In the genomic region with DNA sequence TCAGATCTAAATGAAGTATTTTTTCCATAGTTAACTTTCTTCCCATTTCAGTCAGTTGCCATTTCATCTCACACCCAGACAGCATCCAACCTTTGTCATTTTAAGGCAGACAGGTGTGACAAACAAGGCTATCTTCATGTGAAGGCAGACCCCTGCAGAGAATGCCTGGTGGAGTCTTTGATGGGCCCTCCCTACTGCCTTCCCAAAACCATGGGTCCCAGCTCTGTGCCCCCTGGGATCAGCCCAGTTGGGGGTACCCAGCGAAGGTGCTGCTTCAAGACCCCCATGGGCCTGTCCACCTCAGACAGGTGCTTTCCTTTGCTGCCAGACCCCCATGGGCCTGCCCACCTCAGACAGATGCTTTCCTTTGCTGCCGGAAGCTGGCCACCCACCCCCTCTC, we compare ENCODE assay signal across 18 cellular contexts. TPM values are rescaled to one million over a fixed set of nuclear protein-coding genes. Genes with fewer than 3 reads are reported as not detected.
DNase-seq lines count a peak whose midpoint lies in the region; ATAC-seq and TF ChIP-seq lines count a peak whose summit lies in the region.
"Had no signal": no experiment of that assay in that cellular context is flagged by ENCODE, and none has a peak within 500 bp of the region (broad histone marks: within the 10 kb centered on the region; RNA-seq: fewer than 3 reads in every experiment).

No MANE protein-coding gene starts in this region.

- ATAC-seq in left cardiac atrium = no peak
- no peak for ATAC-seq in Panc1
- ATAC-seq in naive thymus-derived CD8-positive, alpha-beta T cell = no peak
- ATAC-seq in HG03045 (IDR thresholded peaks at IDR 0.05; ENCODE audit: unreplicated experiment) = no peak
- ATAC-seq in HG03442 (IDR thresholded peaks at IDR 0.05; ENCODE audit: unreplicated experiment) = no peak
- ATAC-seq: CD8-positive, alpha-beta T cell had no signal

- in situ Hi-C loops in Panc1 (cut with HindIII; ENCODE audit: low pct_unique_long_range_greater_than_20kb, low sequenced_read_pairs) = no loop called here

- H3K4me3 ChIP-seq in cardiac muscle cell = no peak overlapping the region
- no peak overlapping the region for H3K4me3 ChIP-seq in Panc1 (ENCODE audit: low read depth in 2 of 2, low read length in 2 of 2)
- H3K4me3 ChIP-seq: BLaER1 treated with 17β-estradiol and CSF1 and Interleukin-3, amounts not matched to agents 10 nM and 100 nM; HAP-1 had no signal

- CTCF ChIA-PET in Panc1 (lab: Charles Lee) = interaction anchor here (1.1 kb wide), 1 partner anchor 36 kb away, joined by 3 read pairs; no protein-coding TSS in a partner anchor

- no peaks in the 10 kb centered on the region for H3K27me3 ChIP-seq in cardiac muscle cell
- no peaks in the 10 kb centered on the region for H3K27me3 ChIP-seq in Panc1 (ENCODE audit: control insufficient read depth, insufficient read depth, low read length)
- H3K27me3 ChIP-seq: BLaER1 treated with 17β-estradiol and CSF1 and Interleukin-3, amounts not matched to agents 10 nM and 100 nM had no signal

- H3K4me1 ChIP-seq in cardiac muscle cell (ENCODE audit: low read depth) (peaks cover 6% of the 10 kb centered on the region), Panc1 (ENCODE audit: control insufficient read depth, insufficient read depth, low read length) (peaks cover 19% of the 10 kb centered on the region)

- peaks cover 0 to 2% (median 0%) of the 10 kb centered on the region in 3 donors for H3K36me3 Mint-ChIP-seq in naive thymus-derived CD8-positive, alpha-beta T cell
- peaks cover 12% of the 10 kb centered on the region for H3K36me3 Mint-ChIP-seq in type B pancreatic cell
- H3K36me3 Mint-ChIP-seq: CD8-positive, alpha-beta T cell had no signal

- peak overlapping the region; percentile 38 for H3K27ac ChIP-seq in cardiac muscle cell
- H3K27ac ChIP-seq in Panc1 (ENCODE audit: low read length) = peak overlapping the region; percentile 0; the same call in 1 of the 2 replicates
- H3K27ac ChIP-seq: BLaER1 treated with 17β-estradiol and CSF1 and Interleukin-3, amounts not matched to agents 10 nM and 100 nM had no signal

- peaks cover 6 to 35% (median 24%) of the 10 kb centered on the region in 4 donors for H3K4me1 Mint-ChIP-seq in naive thymus-derived CD8-positive, alpha-beta T cell
- H3K4me1 Mint-ChIP-seq in type B pancreatic cell (ENCODE audit: unreplicated experiment) = peaks cover 53% of the 10 kb centered on the region

- no TSS peak for BruUV-seq in Panc1 (replicated peaks; lab: Mats Ljungman, UMichigan)

- H3K9me3 Mint-ChIP-seq in naive thymus-derived CD8-positive, alpha-beta T cell = no peaks in the 10 kb centered on the region
- H3K9me3 Mint-ChIP-seq in type B pancreatic cell = no peaks in the 10 kb centered on the region
- H3K9me3 Mint-ChIP-seq: CD8-positive, alpha-beta T cell had no signal

- intact Hi-C loops in left cardiac atrium (cut with DNase I) (no loop called here), Panc1 (cut with micrococcal nuclease; ENCODE audit: unreplicated experiment) (no loop called here)

- POLR2A ChIA-PET in Panc1 (lab: Charles Lee) = interaction anchor here (2.3 kb wide), 1 partner anchor 28 kb away, joined by 14 read pairs; the partner anchor contains the start of gene ID1
- POLR2A ChIA-PET in naive thymus-derived CD8-positive, alpha-beta T cell (lab: Charles Lee) = interaction anchor here (1.1 kb wide), 1 partner anchor 20 kb away, joined by 4 read pairs; no protein-coding TSS in a partner anchor

- peak overlapping the region in 5 of 10 donors; percentile 6 to 59 (median 9) for H3K4me3 Mint-ChIP-seq in naive thymus-derived CD8-positive, alpha-beta T cell
- no peak overlapping the region for H3K4me3 Mint-ChIP-seq in type B pancreatic cell

- H3K27ac Mint-ChIP-seq in naive thymus-derived CD8-positive, alpha-beta T cell = peak overlapping the region in 6 of 10 donors; percentile 46 to 94 (median 76)
- H3K27ac Mint-ChIP-seq in type B pancreatic cell = peak overlapping the region; percentile 81

- H3K36me3 ChIP-seq in cardiac muscle cell (no peaks in the 10 kb centered on the region), Panc1 (ENCODE audit: control insufficient read depth, insufficient read depth, low read length) (no peaks in the 10 kb centered on the region)
- H3K36me3 ChIP-seq: BLaER1 treated with 17β-estradiol and CSF1 and Interleukin-3, amounts not matched to agents 10 nM and 100 nM; HAP-1 had no signal

- no peaks in the 10 kb centered on the region for H3K27me3 Mint-ChIP-seq in naive thymus-derived CD8-positive, alpha-beta T cell
- no peaks in the 10 kb centered on the region for H3K27me3 Mint-ChIP-seq in type B pancreatic cell

- DNase-seq in cardiac muscle cell (ENCODE audit: low read depth in 1 of 2, low spot score in 1 of 2) (no peak), left cardiac atrium (no peak), Panc1 (ENCODE audit: low read depth, low spot score) (no peak), type B pancreatic cell (ENCODE audit: extremely low spot score, unreplicated experiment) (no peak), COR-L47 (lab: John Stamatoyannopoulos, UW) (no peak)
- no peak for DNase-seq in naive thymus-derived CD8-positive, alpha-beta T cell
- DNase-seq: CD8-positive, alpha-beta T cell; DMS79 treated with DMSO at 0.1 percent for 48 hours; KG1; NCI-H1930; NCI-H345; NCI-H524 treated with DMSO at 0.1 percent for 48 hours; Right ventricle myocardium superior; SW 1271 had no signal

- TF ChIP-seq CTCF in cardiac muscle cell (IDR thresholded peaks at IDR 0.05; ENCODE audit: low read depth, low read length) = no peak
- TF ChIP-seq CTCF in Panc1 (IDR thresholded peaks at IDR 0.05) = no peak
- TF ChIP-seq CTCF in type B pancreatic cell (conservative IDR thresholded peaks at IDR 0.05) = no peak

- H3K9me3 ChIP-seq in cardiac muscle cell (ENCODE audit: low read depth) (no peaks in the 10 kb centered on the region), Panc1 (ENCODE audit: control insufficient read depth, insufficient read depth, low read depth, low read length) (no peaks in the 10 kb centered on the region)
- H3K9me3 ChIP-seq: HAP-1 had no signal

RNA-seq across cellular contexts. Expression of gene ID1, which starts 28.3 kb away (rescaled TPM):
- total RNA-seq in cardiac muscle cell (596 and 766 TPM in 2 replicates), left cardiac atrium (100 to 1,000 TPM; 103 to 222 TPM), Panc1 (2021; ENCODE audit: unreplicated experiment) (152 TPM), type B pancreatic cell (ENCODE audit: low replicate concordance) (472 and 516 TPM in 2 replicates)
- polyA plus RNA-seq in cardiac muscle cell = 152 and 223 TPM in 2 replicates
- polyA plus RNA-seq in Panc1 (2012; ENCODE audit: insufficient read length) = 185 TPM
- 1 to 10 TPM in 1 of 2 experiments, under 1 TPM in 1; 0.88 to 1.3 TPM for total RNA-seq in naive thymus-derived CD8-positive, alpha-beta T cell
- under 1 TPM; 0.29 to 0.87 (median 0.51) TPM for polyA plus RNA-seq in naive thymus-derived CD8-positive, alpha-beta T cell

Comparison
In these comparisons a context has a peak if more than half of its experiments do, and no peak if none do; other contexts are left out.
1. RNA of gene ID1, which starts 28.3 kb away (total RNA-seq): 596 to 766 TPM in cardiac muscle cell, 472 to 516 TPM in type B pancreatic cell, 103 to 222 TPM in left cardiac atrium and 152 TPM in Panc1 (single experiment); 0.88 to 1.3 TPM in naive thymus-derived CD8-positive, alpha-beta T cell; every median in the first group is over 10 times any median in the second.